21 cellular contexts compared by ENCODE assay signal in genomic region chr3:197122394-197122793, GRCh38.
DNase-seq lines count a peak whose midpoint lies in the region; ATAC-seq, FAIRE-seq and TF ChIP-seq lines count a peak whose summit lies in the region.
"Had no signal": no experiment of that assay in that cellular context is flagged by ENCODE, and none has a peak within 500 bp of the region (broad histone marks: within the 10 kb centered on the region; RNA-seq: fewer than 3 reads in every experiment).

No MANE protein-coding gene starts in this region.

- H3K9me1 ChIP-seq in K562 (ENCODE audit: control insufficient read depth, insufficient read depth, low read length), result no peaks in the 10 kb centered on the region

- H3K4me2 ChIP-seq in K562 (ENCODE audit: insufficient read depth, low read length), result no peak overlapping the region
- H3K4me2 ChIP-seq: BLaER1 had no signal

- H4K20me1 ChIP-seq in K562 (replicated peaks; ENCODE audit: control insufficient read depth, insufficient read depth, low read length), result no peaks in the 10 kb centered on the region
- H4K20me1 ChIP-seq: BLaER1 had no signal

- no peak for TF ChIP-seq CTCF in K562 (IDR thresholded peaks at IDR 0.05 in 2 of 3, conservative IDR thresholded peaks at IDR 0.05 in 1 of 3; ENCODE audit: insufficient read depth in 2 of 3, low read depth in 1 of 3, low read length in 3 of 3)
- TF ChIP-seq CTCF in gastroesophageal sphincter (IDR thresholded peaks at IDR 0.05), result no peak

- ATAC-seq in K562 (no peak), HG03432 (IDR thresholded peaks at IDR 0.05; ENCODE audit: unreplicated experiment) (no peak), gastroesophageal sphincter (no peak)
- ATAC-seq: CD8-positive, alpha-beta T cell had no signal

- no peak overlapping the region for H2AFZ ChIP-seq in K562 (ENCODE audit: low read depth, low read length)
- H2AFZ ChIP-seq: GM23248 had no signal

- H3K27me3 ChIP-seq in K562 (ENCODE audit: control insufficient read depth in 2 of 2, insufficient read depth in 2 of 2, low read length in 2 of 2), result no peaks in the 10 kb centered on the region
- H3K27me3 ChIP-seq in gastroesophageal sphincter, result no peaks in the 10 kb centered on the region
- H3K27me3 ChIP-seq: BLaER1 had no signal

- FAIRE-seq in G401.6 (lab: Jason Lieb, UNC), result peak; percentile 75
- peak; percentile 32 for FAIRE-seq in RCC 7860 (lab: Jason Lieb, UNC)
- FAIRE-seq in K562 (lab: Jason Lieb, UNC), result no peak
- FAIRE-seq: D721Med, GM19239, H1 had no signal

- 44% methylated on average over 2 of the region's 2 CpGs for WGBS in K562 (ENCODE audit: insufficient coverage, low coverage, missing lambda C conversion rate)
- WGBS in gastroesophageal sphincter (ENCODE audit: low coverage in 1 of 2), 2 donors, result 47 to 57% methylated on average over 2 of the region's 2 CpGs

- TF ChIP-seq EP300 in K562 (IDR thresholded peaks at IDR 0.05; ENCODE audit: low read length) (no peak), gastroesophageal sphincter (IDR thresholded peaks at IDR 0.05) (no peak)

- H3K4me3 ChIP-seq in K562 (no peak overlapping the region), gastroesophageal sphincter (no peak overlapping the region)
- H3K4me3 ChIP-seq: BLaER1, GM23248 had no signal

- no peaks in the 10 kb centered on the region; the same call in 2 of the 3 replicates for H3K36me3 ChIP-seq in K562 (ENCODE audit: control insufficient read depth, insufficient read depth, low read length)
- H3K36me3 ChIP-seq in gastroesophageal sphincter, result peaks cover 0 to 28% of the 10 kb centered on the region in 2 donors

- H3K9ac ChIP-seq in K562 (ENCODE audit: insufficient read depth in 1 of 2, low read depth in 2 of 2, low read length in 2 of 2), result no peak overlapping the region
- H3K9ac ChIP-seq: BLaER1, GM23248 had no signal

- H3K27ac ChIP-seq in K562 (ENCODE audit: extremely low read depth, low read depth, low read length) (no peak overlapping the region), gastroesophageal sphincter (no peak overlapping the region)
- H3K27ac ChIP-seq: BLaER1, C4-2B, GM23248 had no signal

- H3K9me3 ChIP-seq in K562 (replicated peaks; ENCODE audit: control insufficient read depth, insufficient read depth, low read depth, low read length) (no peaks in the 10 kb centered on the region), gastroesophageal sphincter (no peaks in the 10 kb centered on the region)
- H3K9me3 ChIP-seq: BLaER1, Caco-2 had no signal

- in situ Hi-C loops in K562 (cut with MboI), result no loop called here

- TF ChIP-seq POLR2A in K562 (conservative IDR thresholded peaks at IDR 0.05) (no peak), gastroesophageal sphincter (IDR thresholded peaks at IDR 0.05) (no peak)

- H3K4me1 ChIP-seq in K562 (replicated peaks in 1 of 2; ENCODE audit: control insufficient read depth in 2 of 2, insufficient read depth in 2 of 2, low read length in 2 of 2) (peaks cover 0 to 5% of the 10 kb centered on the region in 2 experiments; a peak in 2 of 5 replicates), gastroesophageal sphincter (no peaks in the 10 kb centered on the region)
- H3K4me1 ChIP-seq: BLaER1 had no signal

- POLR2A ChIA-PET in K562 (lab: Yijun Ruan, JAX), result no interaction called here

- DNase-seq in RCC 7860 (ENCODE audit: low spot score) (no peak), K562 (ENCODE audit: extremely low read depth in 1 of 4, low spot score in 3 of 4) (no peak), NCI-H1694 treated with DMSO at 0.1 percent for 48 hours (lab: John Stamatoyannopoulos, UW) (no peak)
- DNase-seq: Caco-2; CD4-positive, CD25-positive, alpha-beta regulatory T cell; CD8-positive, alpha-beta T cell; DMS 273 treated with DMSO at 0.1 percent for 48 hours; DMS79; EL; GF-D8; GM23248; H7; HCEC 1CT had no signal

- CTCF ChIA-PET in K562 (lab: Yijun Ruan, JAX; ENCODE audit: low intra/inter-chr PET ratio), result no interaction called here

- TF ChIP-seq RAD21 in K562 (CRISPR knock-in tag; conservative IDR thresholded peaks at IDR 0.05 in 1 of 2, IDR thresholded peaks at IDR 0.05 in 1 of 2), result no peak

- intact Hi-C loops in K562 (cut with micrococcal nuclease), result no loop called here

- BruUV-seq in K562 (replicated peaks; lab: Mats Ljungman, UMichigan), result no TSS peak

- H3K79me2 ChIP-seq in K562 (ENCODE audit: control insufficient read depth, insufficient read depth, low read length), result no peaks in the 10 kb centered on the region

TF ChIP-seq in K562, 482 proteins besides CTCF, POLR2A, EP300 and RAD21:
- TF ChIP-seq OTX1 (CRISPR knock-in tag; IDR thresholded peaks at IDR 0.05), result no peak
- no peak for TF ChIP-seq TRIM28 (IDR thresholded peaks at IDR 0.05)
- TF ChIP-seq ZNF592 (IDR thresholded peaks at IDR 0.05), result no peak
- peak; percentile 49 for TF ChIP-seq MAFG (tag; conservative IDR thresholded peaks at IDR 0.05)
- TF ChIP-seq, protein P1, sequence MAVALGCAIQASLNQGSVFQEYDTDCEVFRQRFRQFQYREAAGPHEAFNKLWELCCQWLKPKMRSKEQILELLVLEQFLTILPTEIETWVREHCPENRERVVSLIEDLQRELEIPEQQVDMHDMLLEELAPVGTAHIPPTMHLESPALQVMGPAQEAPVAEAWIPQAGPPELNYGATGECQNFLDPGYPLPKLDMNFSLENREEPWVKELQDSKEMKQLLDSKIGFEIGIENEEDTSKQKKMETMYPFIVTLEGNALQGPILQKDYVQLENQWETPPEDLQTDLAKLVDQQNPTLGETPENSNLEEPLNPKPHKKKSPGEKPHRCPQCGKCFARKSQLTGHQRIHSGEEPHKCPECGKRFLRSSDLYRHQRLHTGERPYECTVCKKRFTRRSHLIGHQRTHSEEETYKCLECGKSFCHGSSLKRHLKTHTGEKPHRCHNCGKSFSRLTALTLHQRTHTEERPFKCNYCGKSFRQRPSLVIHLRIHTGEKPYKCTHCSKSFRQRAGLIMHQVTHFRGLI (CRISPR knock-in tag; IDR thresholded peaks at IDR 0.05), result no peak
- peak; percentile 63 for TF ChIP-seq C11orf30 (IDR thresholded peaks at IDR 0.05; ENCODE audit: low read depth)
- peak; percentile 88 for TF ChIP-seq ZNF316 (IDR thresholded peaks at IDR 0.05)
- TF ChIP-seq NR2C2 (CRISPR knock-in tag; IDR thresholded peaks at IDR 0.05), result no peak
- TF ChIP-seq NR2C2 (tag; IDR thresholded peaks at IDR 0.05), result no peak
- no peak for TF ChIP-seq CBFB (CRISPR knock-in tag; IDR thresholded peaks at IDR 0.05)
- TF ChIP-seq, protein P2, sequence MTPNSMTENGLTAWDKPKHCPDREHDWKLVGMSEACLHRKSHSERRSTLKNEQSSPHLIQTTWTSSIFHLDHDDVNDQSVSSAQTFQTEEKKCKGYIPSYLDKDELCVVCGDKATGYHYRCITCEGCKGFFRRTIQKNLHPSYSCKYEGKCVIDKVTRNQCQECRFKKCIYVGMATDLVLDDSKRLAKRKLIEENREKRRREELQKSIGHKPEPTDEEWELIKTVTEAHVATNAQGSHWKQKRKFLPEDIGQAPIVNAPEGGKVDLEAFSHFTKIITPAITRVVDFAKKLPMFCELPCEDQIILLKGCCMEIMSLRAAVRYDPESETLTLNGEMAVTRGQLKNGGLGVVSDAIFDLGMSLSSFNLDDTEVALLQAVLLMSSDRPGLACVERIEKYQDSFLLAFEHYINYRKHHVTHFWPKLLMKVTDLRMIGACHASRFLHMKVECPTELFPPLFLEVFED (CRISPR knock-in tag; conservative IDR thresholded peaks at IDR 0.05), result no peak
- no peak for TF ChIP-seq ZNF184 (CRISPR knock-in tag; IDR thresholded peaks at IDR 0.05)
